Comparison of ENCODE assay signal across 1 cellular context in genomic region chr22:23088199-23088604, GRCh38.
TF ChIP-seq lines count a peak whose summit lies in the region.

No MANE protein-coding gene starts in this region.

TF ChIP-seq in HepG2, 621 proteins besides CTCF, POLR2A, EP300 and RAD21 (continued from another document):
- TF ChIP-seq ZNF691 (CRISPR knock-in tag; IDR thresholded peaks at IDR 0.05; ENCODE audit: borderline replicate concordance, low read depth) (no peak), ZNF777 (CRISPR knock-in tag; IDR thresholded peaks at IDR 0.05) (no peak), ZNF281 (CRISPR knock-in tag; IDR thresholded peaks at IDR 0.05; ENCODE audit: borderline replicate concordance) (peak; percentile 54; the same call in 1 of the 2 replicates), SAP130 (CRISPR knock-in tag; IDR thresholded peaks at IDR 0.05; ENCODE audit: low read depth) (no peak), ZFP91 (CRISPR knock-in tag; IDR thresholded peaks at IDR 0.05; ENCODE audit: borderline replicate concordance) (no peak), HBP1 (CRISPR knock-in tag; IDR thresholded peaks at IDR 0.05; ENCODE audit: low read depth) (no peak), ZNF142 (CRISPR knock-in tag; IDR thresholded peaks at IDR 0.05) (no peak), MAFK (conservative IDR thresholded peaks at IDR 0.05 in 1 of 2, IDR thresholded peaks at IDR 0.05 in 1 of 2; ENCODE audit: low read length in 2 of 2) (0 out of 4 replicates have a peak, but pooled peaks of 1 of the 2 experiments have one; percentile 7), RAD51 (IDR thresholded peaks at IDR 0.05; ENCODE audit: borderline replicate concordance) (no peak), ZNF556 (CRISPR knock-in tag; IDR thresholded peaks at IDR 0.05; ENCODE audit: borderline replicate concordance) (no peak), THAP8 (CRISPR knock-in tag; IDR thresholded peaks at IDR 0.05; ENCODE audit: borderline replicate concordance) (no peak), ZBTB38 (CRISPR knock-in tag; IDR thresholded peaks at IDR 0.05) (0 out of 2 replicates have a peak, but pooled peaks have one; percentile 30), TRAFD1 (CRISPR knock-in tag; IDR thresholded peaks at IDR 0.05; ENCODE audit: borderline replicate concordance) (no peak)
- TF ChIP-seq, protein P1, sequence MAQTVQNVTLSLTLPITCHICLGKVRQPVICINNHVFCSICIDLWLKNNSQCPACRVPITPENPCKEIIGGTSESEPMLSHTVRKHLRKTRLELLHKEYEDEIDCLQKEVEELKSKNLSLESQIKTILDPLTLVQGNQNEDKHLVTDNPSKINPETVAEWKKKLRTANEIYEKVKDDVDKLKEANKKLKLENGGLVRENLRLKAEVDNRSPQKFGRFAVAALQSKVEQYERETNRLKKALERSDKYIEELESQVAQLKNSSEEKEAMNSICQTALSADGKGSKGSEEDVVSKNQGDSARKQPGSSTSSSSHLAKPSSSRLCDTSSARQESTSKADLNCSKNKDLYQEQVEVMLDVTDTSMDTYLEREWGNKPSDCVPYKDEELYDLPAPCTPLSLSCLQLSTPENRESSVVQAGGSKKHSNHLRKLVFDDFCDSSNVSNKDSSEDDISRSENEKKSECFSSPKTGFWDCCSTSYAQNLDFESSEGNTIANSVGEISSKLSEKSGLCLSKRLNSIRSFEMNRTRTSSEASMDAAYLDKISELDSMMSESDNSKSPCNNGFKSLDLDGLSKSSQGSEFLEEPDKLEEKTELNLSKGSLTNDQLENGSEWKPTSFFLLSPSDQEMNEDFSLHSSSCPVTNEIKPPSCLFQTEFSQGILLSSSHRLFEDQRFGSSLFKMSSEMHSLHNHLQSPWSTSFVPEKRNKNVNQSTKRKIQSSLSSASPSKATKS (CRISPR knock-in tag; IDR thresholded peaks at IDR 0.05), result no peak
- TF ChIP-seq, protein P2, sequence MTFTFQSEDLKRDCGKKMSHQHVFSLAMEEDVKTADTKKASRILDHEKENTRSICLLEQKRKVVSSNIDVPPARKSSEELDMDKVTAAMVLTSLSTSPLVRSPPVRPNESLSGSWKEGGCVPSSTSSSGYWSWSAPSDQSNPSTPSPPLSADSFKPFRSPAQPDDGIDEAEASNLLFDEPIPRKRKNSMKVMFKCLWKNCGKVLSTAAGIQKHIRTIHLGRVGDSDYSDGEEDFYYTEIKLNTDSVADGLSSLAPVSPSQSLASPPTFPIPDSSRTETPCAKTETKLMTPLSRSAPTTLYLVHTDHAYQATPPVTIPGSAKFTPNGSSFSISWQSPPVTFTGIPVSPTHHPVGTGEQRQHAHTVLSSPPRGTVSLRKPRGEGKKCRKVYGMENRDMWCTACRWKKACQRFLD (CRISPR knock-in tag; IDR thresholded peaks at IDR 0.05; ENCODE audit: borderline replicate concordance), result no peak
